8 cellular contexts compared by ENCODE assay signal in genomic region chr7:17300012-17300411, GRCh38. TPM values are rescaled to one million over a fixed set of nuclear protein-coding genes. Genes with fewer than 3 reads are reported as not detected.
A peak's percentile ranks its signal among the peaks of the same experiment; 100 is the strongest.
DNase-seq lines count a peak whose midpoint lies in the region; ATAC-seq and TF ChIP-seq lines count a peak whose summit lies in the region.

No MANE protein-coding gene starts in this region.

- H3K79me2 ChIP-seq in ACC112 (ENCODE audit: control insufficient read depth, insufficient read depth, low read length, unreplicated experiment) (peaks cover 62% of the 10 kb centered on the region), Karpas-422 (ENCODE audit: low read length) (no peaks in the 10 kb centered on the region)

- H3K4me3 Mint-ChIP-seq in naive B cell, result peak overlapping the region; percentile 86 to 96 (median 92)

- H3K36me3 ChIP-seq in ACC112 (ENCODE audit: insufficient read depth, low read length), result no peaks in the 10 kb centered on the region
- H3K36me3 ChIP-seq in Karpas-422 (ENCODE audit: insufficient read depth, low read length), result no peaks in the 10 kb centered on the region

- peaks cover 0 to 9% (median 0%) of the 10 kb centered on the region in 7 donors for H3K9me3 Mint-ChIP-seq in naive B cell

- H3K27ac ChIP-seq in ACC112 (ENCODE audit: low read depth, low read length) (peak overlapping the region; percentile 40), Karpas-422 (ENCODE audit: low read length) (no peak overlapping the region), coronary artery (peak overlapping the region; percentile 96)

- peak overlapping the region; percentile 25 to 94 (median 86) for H3K27ac Mint-ChIP-seq in naive B cell

- no peak overlapping the region for H3K4me2 ChIP-seq in Karpas-422 (ENCODE audit: low read depth, low read length, poor library complexity, severe bottlenecking)

- H3K9me2 ChIP-seq in Karpas-422 (replicated peaks; ENCODE audit: insufficient read depth, low read length), result no peaks in the 10 kb centered on the region

- no peaks in the 10 kb centered on the region for H3K9me3 ChIP-seq in Karpas-422 (ENCODE audit: low read length)

- H3K27me3 Mint-ChIP-seq in naive B cell, result no peaks in the 10 kb centered on the region

- H2AFZ ChIP-seq in ACC112 (ENCODE audit: low read length, unreplicated experiment) (no peak overlapping the region), Karpas-422 (ENCODE audit: low read length) (peak overlapping the region; percentile 51; the same call in 1 of the 2 replicates)

- H3K27me3 ChIP-seq in ACC112 (ENCODE audit: insufficient read depth, low read length) (no peaks in the 10 kb centered on the region), Karpas-422 (ENCODE audit: low read length) (no peaks in the 10 kb centered on the region)

- peaks cover 5 to 15% of the 10 kb centered on the region in 2 donors for H3K36me3 Mint-ChIP-seq in naive B cell

- peaks cover 32% of the 10 kb centered on the region for H3K4me1 ChIP-seq in ACC112 (ENCODE audit: control insufficient read depth, insufficient read depth, low read length, unreplicated experiment)
- peaks cover 2% of the 10 kb centered on the region; the same call in 1 of the 2 replicates for H3K4me1 ChIP-seq in Karpas-422 (ENCODE audit: low read length)

- no peak overlapping the region for H3K9ac ChIP-seq in Karpas-422 (ENCODE audit: low read length)

- H3K4me3 ChIP-seq in ACC112 (ENCODE audit: low read depth, low read length) (peak overlapping the region; percentile 98), Karpas-422 (ENCODE audit: low read length) (no peak overlapping the region), coronary artery (peak overlapping the region; percentile 99)

- ATAC-seq in naive B cell (ENCODE audit: low read depth in 2 of 2) (no peak), HG03432 (IDR thresholded peaks at IDR 0.05; ENCODE audit: unreplicated experiment) (no peak), GM18502 (IDR thresholded peaks at IDR 0.05; ENCODE audit: poor library complexity, unreplicated experiment) (no peak)

- no peaks in the 10 kb centered on the region for H4K20me1 ChIP-seq in Karpas-422 (ENCODE audit: insufficient read depth, low read depth, low read length)

- no peak for TF ChIP-seq CTCF in coronary artery (IDR thresholded peaks at IDR 0.05)

- peaks cover 30 to 38% (median 37%) of the 10 kb centered on the region in 3 donors for H3K4me1 Mint-ChIP-seq in naive B cell

- DNase-seq in Karpas-422 (no peak), coronary artery (ENCODE audit: low spot score) (no peak), naive B cell (no peak), cerebellar cortex (ENCODE audit: low spot score) (no peak)
- DNase-seq in activated effector memory CD4-positive, alpha-beta T cell treated with Interleukin-2 at 50 U/mL for 16 hours, result no peak

RNA-seq across cellular contexts. Expression of gene AHR, which starts 1.6 kb away (rescaled TPM):
- not detected in 2 replicates for total RNA-seq in Karpas-422 (2014; rRNA removed; shearing (Covaris generic); ENCODE audit: low replicate concordance)
- 1 to 10 TPM in 5 of 6 donors, under 1 TPM in 1; 0.33 to 3.2 (median 2.1) TPM for polyA plus RNA-seq in naive B cell (ENCODE audit: low read depth in 6 of 6)
